7 cellular contexts compared by ENCODE assay signal in genomic region chr19:49808762-49809154, GRCh38. TPM values are rescaled to one million over a fixed set of nuclear protein-coding genes. Genes with fewer than 3 reads are reported as not detected.
A peak's percentile ranks its signal among the peaks of the same experiment; 100 is the strongest.
DNase-seq lines count a peak whose midpoint lies in the region; ATAC-seq and TF ChIP-seq lines count a peak whose summit lies in the region.

No MANE protein-coding gene starts in this region.

- peaks cover 31 to 55% (median 55%) of the 10 kb centered on the region in 3 donors for H3K4me1 Mint-ChIP-seq in naive B cell

- ATAC-seq in naive B cell (ENCODE audit: low read depth in 2 of 2) (peak; percentile 13 to 27), GM18867 (IDR thresholded peaks at IDR 0.05; ENCODE audit: unreplicated experiment) (no peak)

- no peaks in the 10 kb centered on the region for H3K36me3 ChIP-seq in PC-9 (ENCODE audit: low read depth)

- peak overlapping the region; percentile 77 for H2AFZ ChIP-seq in PC-9

- H3K9me3 ChIP-seq in PC-9 (ENCODE audit: insufficient read depth, low read depth): no peaks in the 10 kb centered on the region

- peak overlapping the region; percentile 71 for H3K4me2 ChIP-seq in PC-9

- H3K27me3 ChIP-seq in PC-9 (ENCODE audit: insufficient read depth, low read depth): no peaks in the 10 kb centered on the region

- CTCF ChIA-PET in PC-9 (lab: Charles Lee): no interaction called here

- DNase-seq in GOT3 (lab: John Stamatoyannopoulos, UW): peak; percentile 31
- DNase-seq in PC-9: peak; percentile 46 to 80
- DNase-seq in activated effector memory CD4-positive, alpha-beta T cell treated with Interleukin-2 at 50 U/mL for 16 hours: peak; percentile 65
- DNase-seq in fibroblast of peridontal ligament (ENCODE audit: extremely low read depth): peak; percentile 73
- DNase-seq in naive B cell: peak; percentile 84
- DNase-seq in stimulated activated CD8-positive, alpha-beta memory T cell treated with anti-CD3 and anti-CD28 coated beads, Interleukin-7, amount 100 ng/mL, for 24 hours (ENCODE audit: low read depth): peak; percentile 82

- no peaks in the 10 kb centered on the region for H3K9me3 Mint-ChIP-seq in naive B cell

- no peak overlapping the region for H3K27ac ChIP-seq in PC-9

- intact Hi-C loops in PC-9 (cut with micrococcal nuclease; ENCODE audit: unreplicated experiment): no loop called here

- peaks cover 0 to 10% of the 10 kb centered on the region in 2 donors for H3K36me3 Mint-ChIP-seq in naive B cell

- H3K4me3 Mint-ChIP-seq in naive B cell: peak overlapping the region; percentile 89 to 96 (median 94)

- POLR2A ChIA-PET in PC-9 (lab: Charles Lee; ENCODE audit: unreplicated experiment): no interaction called here

- H3K4me1 ChIP-seq in PC-9 (replicated peaks; ENCODE audit: insufficient read depth): peaks cover 8% of the 10 kb centered on the region

- no TSS peak for BruUV-seq in PC-9 (replicated peaks; lab: Mats Ljungman, UMichigan)

- H3K4me3 ChIP-seq in PC-9: peak overlapping the region; percentile 60

- H3K9me2 ChIP-seq in PC-9 (ENCODE audit: insufficient read depth): no peaks in the 10 kb centered on the region

- peaks cover 6% of the 10 kb centered on the region; the same call in 1 of the 2 replicates for H4K20me1 ChIP-seq in PC-9 (ENCODE audit: insufficient read depth)

- H3F3A ChIP-seq in PC-9 (ENCODE audit: insufficient read depth, low read depth): peaks cover 39% of the 10 kb centered on the region; the same call in 1 of the 2 replicates

- H3K27me3 Mint-ChIP-seq in naive B cell: no peaks in the 10 kb centered on the region

- H3K27ac Mint-ChIP-seq in naive B cell: peak overlapping the region; percentile 57 to 97 (median 88)

- no peak for TF ChIP-seq CTCF in PC-9 (conservative IDR thresholded peaks at IDR 0.05)

- no peaks in the 10 kb centered on the region for H3K79me2 ChIP-seq in PC-9 (ENCODE audit: low read depth)

RNA-seq across cellular contexts. Expression of gene FUZ, which starts 4.3 kb away (rescaled TPM):
- 50.0 and 60.4 TPM in 2 replicates for total RNA-seq in PC-9 (2021)
- 1 to 10 TPM; 4.7 to 8.4 (median 5.7) TPM for polyA plus RNA-seq in naive B cell (ENCODE audit: low read depth in 6 of 6)

RNA-seq across cellular contexts. Expression of gene MED25, which starts 9.3 kb away (rescaled TPM):
- total RNA-seq in PC-9 (2021): 92.2 and 99.6 TPM in 2 replicates
- polyA plus RNA-seq in naive B cell (ENCODE audit: low read depth in 6 of 6): 10 to 100 TPM; 21.2 to 49.7 (median 28.9) TPM

RNA-seq across cellular contexts. Expression of gene AP2A1, which starts 42.0 kb away (rescaled TPM):
- total RNA-seq in PC-9 (2021): 91.8 and 95.1 TPM in 2 replicates
- polyA plus RNA-seq in naive B cell (ENCODE audit: low read depth in 6 of 6): 1 to 10 TPM; 3.9 to 8.0 (median 5.0) TPM

RNA-seq across cellular contexts. Expression of gene PTOV1, which starts 42.2 kb away (rescaled TPM):
- 151 and 155 TPM in 2 replicates for total RNA-seq in PC-9 (2021)
- polyA plus RNA-seq in naive B cell (ENCODE audit: low read depth in 6 of 6): 10 to 100 TPM; 46.1 to 98.3 (median 60.3) TPM

RNA-seq across cellular contexts. Expression of gene TSKS, which starts 45.7 kb away (rescaled TPM):
- not detected in 2 replicates for total RNA-seq in PC-9 (2021)
- polyA plus RNA-seq in naive B cell (ENCODE audit: low read depth in 6 of 6): under 1 TPM in 1 of 6 donors, not detected in 5; 0.18 TPM

Comparison
In these comparisons a context has a peak if more than half of its experiments do, and no peak if none do; other contexts are left out.
1. DNase-seq: peak in every context shown above with its lines; median percentile 84 in naive B cell; 82 in stimulated activated CD8-positive, alpha-beta memory T cell treated with anti-CD3 and anti-CD28 coated beads, Interleukin-7, amount 100 ng/mL, for 24 hours; 73 in fibroblast of peridontal ligament; 65 in activated effector memory CD4-positive, alpha-beta T cell treated with Interleukin-2 at 50 U/mL for 16 hours; 63 in PC-9; 31 in GOT3.